In the genomic region with DNA sequence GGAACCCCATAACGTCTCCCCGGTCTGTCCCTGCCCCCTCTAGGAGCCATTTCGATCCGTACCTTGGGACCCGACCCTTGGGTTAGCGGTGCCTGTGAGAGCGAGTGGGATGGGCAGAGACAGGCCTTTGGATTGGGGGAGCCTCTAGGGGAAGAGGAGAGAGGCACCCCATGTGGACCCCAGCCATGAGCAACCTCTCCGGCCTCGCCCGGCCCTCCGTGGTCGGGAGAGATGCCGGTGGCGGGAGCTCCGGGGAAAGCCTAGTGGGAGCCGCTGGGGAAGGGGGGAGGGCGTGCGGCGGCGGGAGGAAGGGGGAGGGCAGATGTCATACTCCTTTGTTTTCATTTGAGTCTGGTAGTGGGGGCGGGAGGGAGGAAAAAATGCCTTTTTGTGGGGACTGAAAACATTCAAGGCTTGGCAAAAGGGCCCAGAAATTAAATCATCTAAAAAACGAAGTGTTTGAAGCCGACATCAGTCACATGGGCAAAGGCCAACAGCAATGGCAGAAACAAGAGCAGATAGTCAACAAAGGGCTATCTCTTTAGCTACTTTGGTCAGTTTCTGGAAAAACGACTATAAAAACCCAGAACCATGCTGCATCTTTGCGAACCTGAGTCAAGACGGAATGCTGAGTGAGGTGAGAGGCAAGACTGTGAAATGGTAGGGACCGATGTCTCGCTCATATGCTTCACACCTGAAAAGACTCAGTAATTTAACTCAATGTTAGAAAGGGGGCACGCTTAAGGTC, we compare ENCODE assay signal across 8 cellular contexts. TPM values are rescaled to one million over a fixed set of nuclear protein-coding genes. Genes with fewer than 3 reads are reported as not detected.
DNase-seq lines count a peak whose midpoint lies in the region; ATAC-seq and TF ChIP-seq lines count a peak whose summit lies in the region.

No MANE protein-coding gene starts in this region.

- H3K9ac ChIP-seq in DND-41 (ENCODE audit: low read depth, low read length): peak overlapping the region; percentile 89

- H3K27me3 ChIP-seq in DND-41 (ENCODE audit: insufficient read depth, low read length, poor library complexity) (no peaks in the 10 kb centered on the region), Panc1 (ENCODE audit: control insufficient read depth, insufficient read depth, low read length) (no peaks in the 10 kb centered on the region)

- BruUV-seq in Panc1 (replicated peaks; lab: Mats Ljungman, UMichigan): TSS peak; percentile 77

- peaks cover 61% of the 10 kb centered on the region for H3K79me2 ChIP-seq in DND-41 (ENCODE audit: insufficient read depth, low read length)

- in situ Hi-C loops in Panc1 (cut with HindIII; ENCODE audit: low pct_unique_long_range_greater_than_20kb, low sequenced_read_pairs): no loop called here

- DNase-seq in DND-41 (peak; percentile 76), HPDE6-E6E7 (ENCODE audit: extremely low spot score) (peak; percentile 36), Panc1 (ENCODE audit: low read depth, low spot score) (peak; percentile 2), astrocyte of the hippocampus (ENCODE audit: low read depth, low spot score) (peak; percentile 90), hepatic stellate cell (ENCODE audit: low spot score) (peak; percentile 64), pulmonary artery endothelial cell (ENCODE audit: low read depth, low spot score) (peak; percentile 37), NCI-H128 (lab: John Stamatoyannopoulos, UW; ENCODE audit: unreplicated experiment) (no peak)

- TF ChIP-seq CTCF in DND-41 (IDR thresholded peaks at IDR 0.05; ENCODE audit: borderline replicate concordance, extremely low read depth, low read length, poor library complexity, severe bottlenecking) (no peak), Panc1 (IDR thresholded peaks at IDR 0.05) (no peak)

- intact Hi-C loops in Panc1 (cut with micrococcal nuclease; ENCODE audit: unreplicated experiment): no loop called here

- H3K36me3 ChIP-seq in DND-41 (ENCODE audit: insufficient read depth, low read length) (peaks cover 44% of the 10 kb centered on the region), Panc1 (ENCODE audit: control insufficient read depth, insufficient read depth, low read length) (peaks cover 3% of the 10 kb centered on the region)

- peak overlapping the region; percentile 90 for H3K4me2 ChIP-seq in DND-41 (ENCODE audit: insufficient read depth, low read length)

- H3K4me1 ChIP-seq in DND-41 (ENCODE audit: insufficient read depth, low read length) (peaks cover 50% of the 10 kb centered on the region), Panc1 (ENCODE audit: control insufficient read depth, insufficient read depth, low read length) (peaks cover 4% of the 10 kb centered on the region; the same call in 1 of the 2 replicates)

- H4K20me1 ChIP-seq in DND-41 (ENCODE audit: insufficient read depth, low read length): peaks cover 24% of the 10 kb centered on the region; the same call in 1 of the 2 replicates

- H3K9me3 ChIP-seq in DND-41 (ENCODE audit: insufficient read depth, low read length, severe bottlenecking): no peaks in the 10 kb centered on the region
- no peaks in the 10 kb centered on the region for H3K9me3 ChIP-seq in Panc1 (ENCODE audit: control insufficient read depth, insufficient read depth, low read depth, low read length)

- peak overlapping the region; percentile 85 for H2AFZ ChIP-seq in DND-41 (ENCODE audit: low read depth, low read length)

- POLR2A ChIA-PET in Panc1 (lab: Charles Lee): no interaction called here

- ATAC-seq in DND-41 (ENCODE audit: insufficient read depth, low read depth): peak; percentile 69
- peak; percentile 49 for ATAC-seq in GM21381 (IDR thresholded peaks at IDR 0.05; ENCODE audit: unreplicated experiment)
- peak; percentile 81 for ATAC-seq in Panc1

- CTCF ChIA-PET in Panc1 (lab: Charles Lee): interaction anchor here (0.8 kb wide), 1 partner anchor 16 kb away, joined by 9 read pairs; no protein-coding TSS in a partner anchor

- H3K27ac ChIP-seq in DND-41 (ENCODE audit: low read length) (peak overlapping the region; percentile 88), Panc1 (ENCODE audit: low read length) (peak overlapping the region; percentile 86)

- peak overlapping the region; percentile 52 to 84 for H3K4me3 ChIP-seq in DND-41 (ENCODE audit: low read depth in 1 of 2, low read length in 2 of 2)
- H3K4me3 ChIP-seq in Panc1 (ENCODE audit: low read depth in 2 of 2, low read length in 2 of 2): peak overlapping the region; percentile 75 to 93

RNA-seq across cellular contexts. Expression of a gene that starts 0.8 kb away (rescaled TPM):
- total RNA-seq in Panc1 (2021; ENCODE audit: unreplicated experiment) (12.9 TPM), pulmonary artery endothelial cell (13.4 and 15.0 TPM in 2 replicates)
- polyA plus RNA-seq in Panc1 (2012; ENCODE audit: insufficient read length): 4.2 TPM
